ENCODE assay signal across 1 cellular context in genomic region chr5:107572800-107573368, GRCh38.
TF ChIP-seq lines count a peak whose summit lies in the region.

No MANE protein-coding gene starts in this region.

TF ChIP-seq in GM23338, 12 proteins besides CTCF, POLR2A, EP300 and RAD21 (continued from another document):
- TF ChIP-seq REST (IDR thresholded peaks at IDR 0.05; ENCODE audit: unreplicated experiment) = no peak
- TF ChIP-seq ZNF114 (CRISPR knock-in tag; IDR thresholded peaks at IDR 0.05) = no peak
- no peak for TF ChIP-seq POLR2AphosphoS5 (IDR thresholded peaks at IDR 0.05; ENCODE audit: low read depth)
- TF ChIP-seq JUNB (IDR thresholded peaks at IDR 0.05; ENCODE audit: unreplicated experiment) = no peak
- no peak for TF ChIP-seq ETS1 (IDR thresholded peaks at IDR 0.05)
- no peak for TF ChIP-seq EZH2 (IDR thresholded peaks at IDR 0.05; ENCODE audit: low read depth, unreplicated experiment)
- TF ChIP-seq ZNF331 (CRISPR knock-in tag; IDR thresholded peaks at IDR 0.05; ENCODE audit: low read depth) = no peak
- TF ChIP-seq ZNF462 (CRISPR knock-in tag; IDR thresholded peaks at IDR 0.05) = no peak
- TF ChIP-seq CREB1 (CRISPR knock-in tag; IDR thresholded peaks at IDR 0.05; ENCODE audit: low read depth) = no peak
- TF ChIP-seq STAT1 (IDR thresholded peaks at IDR 0.05; ENCODE audit: unreplicated experiment) = no peak
TF ChIP-seq in GM23338: peak in this region for 0.
